Comparison of ENCODE assay signal across 26 cellular contexts in the genomic region with DNA sequence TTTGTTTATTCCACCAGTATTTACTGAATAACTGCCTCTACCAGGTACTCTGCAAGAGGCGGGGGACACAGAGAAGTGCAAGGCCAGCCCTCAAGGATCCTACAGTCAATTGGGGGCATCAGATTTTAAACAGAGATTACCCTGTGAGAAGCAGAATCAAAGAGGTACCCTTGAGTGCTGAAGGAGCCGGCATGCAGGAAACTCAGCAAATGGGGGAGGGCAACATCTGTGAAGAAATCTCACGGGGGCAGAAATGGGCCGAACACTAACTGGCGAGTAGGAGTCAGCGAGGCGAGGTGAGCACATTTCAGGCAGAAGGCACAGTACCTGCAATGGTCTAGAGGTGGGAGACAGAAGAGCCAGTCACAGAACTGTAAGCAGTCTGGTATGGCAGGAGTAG. TPM values are rescaled to one million over a fixed set of nuclear protein-coding genes. Genes with fewer than 3 reads are reported as not detected.
A peak's percentile ranks its signal among the peaks of the same experiment; 100 is the strongest.
DNase-seq lines count a peak whose midpoint lies in the region; ATAC-seq and TF ChIP-seq lines count a peak whose summit lies in the region.
"Had no signal": no experiment of that assay in that cellular context is flagged by ENCODE, and none has a peak within 500 bp of the region (broad histone marks: within the 10 kb centered on the region; RNA-seq: fewer than 3 reads in every experiment).

No MANE protein-coding gene starts in this region.

- H3K9me3 ChIP-seq in Karpas-422 (ENCODE audit: low read length), result no peaks in the 10 kb centered on the region
- H3K9me3 ChIP-seq: right lobe of liver had no signal

- no peaks in the 10 kb centered on the region for H3K36me3 ChIP-seq in Karpas-422 (ENCODE audit: insufficient read depth, low read length)
- H3K36me3 ChIP-seq: right lobe of liver had no signal

- POLR2A ChIA-PET in activated CD4-positive, alpha-beta T cell treated with anti-CD3 and anti-CD28 coated beads, Interleukin-2, amount 10 ng/mL, durations not matched to agents 7 days and 5 days (lab: Charles Lee), result no interaction called here

- H3K9me2 ChIP-seq in Karpas-422 (replicated peaks; ENCODE audit: insufficient read depth, low read length), result no peaks in the 10 kb centered on the region

- no peaks in the 10 kb centered on the region for H4K20me1 ChIP-seq in Karpas-422 (ENCODE audit: insufficient read depth, low read depth, low read length)

- no peaks in the 10 kb centered on the region for H3K79me2 ChIP-seq in Karpas-422 (ENCODE audit: low read length)
- H3K79me2 ChIP-seq: parathyroid adenoma had no signal

- H3K4me3 ChIP-seq in Karpas-422 (ENCODE audit: low read length), result no peak overlapping the region
- H3K4me3 ChIP-seq: right lobe of liver had no signal

- H3K9ac ChIP-seq in Karpas-422 (ENCODE audit: low read length), result no peak overlapping the region
- H3K9ac ChIP-seq: parathyroid adenoma had no signal

- H3K27ac ChIP-seq in Karpas-422 (ENCODE audit: low read length) (0 out of 2 replicates have a peak overlapping the region, but pooled peaks have one; percentile 20), substantia nigra (ENCODE audit: low read depth, low read length, poor library complexity, severe bottlenecking) (peak overlapping the region; percentile 63)
- H3K27ac ChIP-seq: parathyroid adenoma, right lobe of liver had no signal

- peaks cover 38% of the 10 kb centered on the region for H3K4me1 Mint-ChIP-seq in activated CD4-positive, alpha-beta T cell treated with anti-CD3 and anti-CD28 coated beads, Interleukin-2, amount 10 ng/mL, durations not matched to agents 7 days and 5 days
- peaks cover 20 to 36% of the 10 kb centered on the region in 2 donors for H3K4me1 Mint-ChIP-seq in effector memory CD8-positive, alpha-beta T cell (ENCODE audit: low read depth in 2 of 2)

- H3K9me3 Mint-ChIP-seq in activated CD4-positive, alpha-beta T cell treated with anti-CD3 and anti-CD28 coated beads, Interleukin-2, amount 10 ng/mL, durations not matched to agents 7 days and 5 days, result no peaks in the 10 kb centered on the region
- no peaks in the 10 kb centered on the region for H3K9me3 Mint-ChIP-seq in effector memory CD8-positive, alpha-beta T cell
- H3K9me3 Mint-ChIP-seq: activated CD4-positive, alpha-beta T cell treated with anti-CD3 and anti-CD28 coated beads, Interleukin-2, amount 10 ng/mL, durations not matched to agents 24 days and 14 days; CD14-positive monocyte; nephron progenitor cell had no signal

- H3K4me2 ChIP-seq in Karpas-422 (ENCODE audit: low read depth, low read length, poor library complexity, severe bottlenecking), result peak overlapping the region; percentile 18

- no peak overlapping the region for H3K4me3 Mint-ChIP-seq in activated CD4-positive, alpha-beta T cell treated with anti-CD3 and anti-CD28 coated beads, Interleukin-2, amount 10 ng/mL, durations not matched to agents 7 days and 5 days
- H3K4me3 Mint-ChIP-seq in effector memory CD8-positive, alpha-beta T cell, result no peak overlapping the region
- H3K4me3 Mint-ChIP-seq: activated CD4-positive, alpha-beta T cell treated with anti-CD3 and anti-CD28 coated beads, Interleukin-2, amount 10 ng/mL, durations not matched to agents 24 days and 14 days; CD14-positive monocyte; nephron progenitor cell had no signal

- peaks cover 35% of the 10 kb centered on the region for H3K4me1 ChIP-seq in Karpas-422 (ENCODE audit: low read length)
- H3K4me1 ChIP-seq: right lobe of liver had no signal

- CTCF ChIA-PET in activated CD4-positive, alpha-beta T cell treated with anti-CD3 and anti-CD28 coated beads, Interleukin-2, amount 10 ng/mL, durations not matched to agents 7 days and 5 days (lab: Charles Lee), result interaction anchor here (0.9 to 2.6 kb wide), 3 partner anchors 10 to 15 kb away, joined by 3 to 7 read pairs (median 3); no protein-coding TSS in a partner anchor

- no peaks in the 10 kb centered on the region for H3K27me3 Mint-ChIP-seq in activated CD4-positive, alpha-beta T cell treated with anti-CD3 and anti-CD28 coated beads, Interleukin-2, amount 10 ng/mL, durations not matched to agents 7 days and 5 days
- H3K27me3 Mint-ChIP-seq in effector memory CD8-positive, alpha-beta T cell, result no peaks in the 10 kb centered on the region
- H3K27me3 Mint-ChIP-seq: activated CD4-positive, alpha-beta T cell treated with anti-CD3 and anti-CD28 coated beads, Interleukin-2, amount 10 ng/mL, durations not matched to agents 24 days and 14 days had no signal

- H3K27me3 ChIP-seq in Karpas-422 (ENCODE audit: low read length), result no peaks in the 10 kb centered on the region
- H3K27me3 ChIP-seq: right lobe of liver had no signal

- no peak for ATAC-seq in effector memory CD8-positive, alpha-beta T cell (replicated peaks)
- no peak for ATAC-seq in SK-N-SH treated with all-trans-retinoic acid at 6 μM for 48 hours
- ATAC-seq: right lobe of liver had no signal

- no peak overlapping the region for H2AFZ ChIP-seq in Karpas-422 (ENCODE audit: low read length)
- H2AFZ ChIP-seq: parathyroid adenoma had no signal

- peak overlapping the region; percentile 44 for H3K27ac Mint-ChIP-seq in activated CD4-positive, alpha-beta T cell treated with anti-CD3 and anti-CD28 coated beads, Interleukin-2, amount 10 ng/mL, durations not matched to agents 7 days and 5 days
- H3K27ac Mint-ChIP-seq in effector memory CD8-positive, alpha-beta T cell, result peak overlapping the region; percentile 5 to 64
- H3K27ac Mint-ChIP-seq: activated CD4-positive, alpha-beta T cell treated with anti-CD3 and anti-CD28 coated beads, Interleukin-2, amount 10 ng/mL, durations not matched to agents 24 days and 14 days; nephron progenitor cell had no signal

- H3K36me3 Mint-ChIP-seq in activated CD4-positive, alpha-beta T cell treated with anti-CD3 and anti-CD28 coated beads, Interleukin-2, amount 10 ng/mL, durations not matched to agents 7 days and 5 days (ENCODE audit: low read depth), result peaks cover 32% of the 10 kb centered on the region
- peaks cover 10% of the 10 kb centered on the region for H3K36me3 Mint-ChIP-seq in effector memory CD8-positive, alpha-beta T cell (ENCODE audit: insufficient read depth)

- no peak for DNase-seq in activated CD4-positive, alpha-beta T cell treated with anti-CD3 and anti-CD28 coated beads, Interleukin-2, amount 10 ng/mL, durations not matched to agents 7 days and 5 days
- no peak for DNase-seq in activated CD4-positive, alpha-beta T cell treated with anti-CD3 and anti-CD28 coated beads, Interleukin-2, amount 50 U/mL, for 4 hours
- DNase-seq in Karpas-422 (no peak), substantia nigra (lab: John Stamatoyannopoulos, UW) (no peak), H4 (ENCODE audit: low spot score) (no peak), DMS53 treated with DMSO at 0.1 percent for 48 hours (lab: John Stamatoyannopoulos, UW; ENCODE audit: unreplicated experiment) (no peak)
- no peak for DNase-seq in effector memory CD8-positive, alpha-beta T cell
- DNase-seq: activated CD4-positive, alpha-beta T cell treated with anti-CD3 and anti-CD28 coated beads, Interleukin-2, amount 10 ng/mL, durations not matched to agents 24 days and 14 days; activated naive CD4-positive, alpha-beta T cell; effector CD8-positive, alpha-beta T cell; GOT3; mesenchymal stem cell; NCI-H2081 treated with DMSO at 0.1 percent for 48 hours; NCI-H774; nephron progenitor cell; OCI-M1; right lobe of liver; SHP77; stimulated activated CD4-positive, alpha-beta T cell treated with anti-CD3 and anti-CD28 coated beads, Interleukin-15, amount 100 ng/mL, for 24 hours had no signal

TF ChIP-seq in SK-N-SH treated with all-trans-retinoic acid at 6 μM for 48 hours, 23 proteins besides CTCF, POLR2A, EP300 and RAD21:
- TF ChIP-seq ZFP3 (CRISPR knock-in tag; IDR thresholded peaks at IDR 0.05), result no peak
- TF ChIP-seq, protein P1, sequence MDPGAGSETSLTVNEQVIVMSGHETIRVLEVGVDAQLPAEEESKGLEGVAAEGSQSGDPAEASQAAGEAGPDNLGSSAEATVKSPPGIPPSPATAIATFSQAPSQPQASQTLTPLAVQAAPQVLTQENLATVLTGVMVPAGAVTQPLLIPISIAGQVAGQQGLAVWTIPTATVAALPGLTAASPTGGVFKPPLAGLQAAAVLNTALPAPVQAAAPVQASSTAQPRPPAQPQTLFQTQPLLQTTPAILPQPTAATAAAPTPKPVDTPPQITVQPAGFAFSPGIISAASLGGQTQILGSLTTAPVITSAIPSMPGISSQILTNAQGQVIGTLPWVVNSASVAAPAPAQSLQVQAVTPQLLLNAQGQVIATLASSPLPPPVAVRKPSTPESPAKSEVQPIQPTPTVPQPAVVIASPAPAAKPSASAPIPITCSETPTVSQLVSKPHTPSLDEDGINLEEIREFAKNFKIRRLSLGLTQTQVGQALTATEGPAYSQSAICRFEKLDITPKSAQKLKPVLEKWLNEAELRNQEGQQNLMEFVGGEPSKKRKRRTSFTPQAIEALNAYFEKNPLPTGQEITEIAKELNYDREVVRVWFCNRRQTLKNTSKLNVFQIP (CRISPR knock-in tag; IDR thresholded peaks at IDR 0.05; ENCODE audit: borderline replicate concordance, low read depth), result no peak
- TF ChIP-seq ZC3H10 (CRISPR knock-in tag; IDR thresholded peaks at IDR 0.05), result no peak
TF ChIP-seq in SK-N-SH treated with all-trans-retinoic acid at 6 μM for 48 hours: peak in this region for 0.

RNA-seq across cellular contexts. Expression of a gene that starts 9.0 kb away (rescaled TPM):
- 10 to 100 TPM; 17.5 to 18.9 TPM for total RNA-seq in activated CD4-positive, alpha-beta T cell treated with anti-CD3 and anti-CD28 coated beads, Interleukin-2, amount 10 ng/mL, durations not matched to agents 7 days and 5 days
- 9.1 and 9.6 TPM in 2 replicates for total RNA-seq in Karpas-422 (2014; rRNA removed; shearing (Covaris generic); ENCODE audit: low replicate concordance)
- total RNA-seq in H4 (2014; rRNA removed; shearing (Covaris generic)), result 0.06 TPM in 1 of 2 replicates, not detected in the other

RNA-seq across cellular contexts. Expression of a gene that starts 35.7 kb away (rescaled TPM):
- not detected for total RNA-seq in activated CD4-positive, alpha-beta T cell treated with anti-CD3 and anti-CD28 coated beads, Interleukin-2, amount 10 ng/mL, durations not matched to agents 7 days and 5 days
- not detected in 2 replicates for total RNA-seq in Karpas-422 (2014; rRNA removed; shearing (Covaris generic); ENCODE audit: low replicate concordance)
- total RNA-seq in H4 (2014; rRNA removed; shearing (Covaris generic)), result not detected in 2 replicates
- total RNA-seq: A673; activated CD4-positive, alpha-beta T cell treated with anti-CD3 and anti-CD28 coated beads, Interleukin-2, amount 10 ng/mL, durations not matched to agents 24 days and 14 days; cerebellum; glomerular endothelial cell; right lobe of liver; temporal lobe had no signal

RNA-seq across cellular contexts. Expression of a gene that starts 42.5 kb away (rescaled TPM):
- 1 to 10 TPM; 2.9 to 4.4 TPM for total RNA-seq in activated CD4-positive, alpha-beta T cell treated with anti-CD3 and anti-CD28 coated beads, Interleukin-2, amount 10 ng/mL, durations not matched to agents 7 days and 5 days
- total RNA-seq in Karpas-422 (2014; rRNA removed; shearing (Covaris generic); ENCODE audit: low replicate concordance), result 0.43 and 9.1 TPM in 2 replicates
- total RNA-seq in H4 (2014; rRNA removed; shearing (Covaris generic)), result 2.1 and 2.6 TPM in 2 replicates

RNA-seq across cellular contexts. Expression of a gene that starts 58.2 kb away (rescaled TPM):
- 100 to 1,000 TPM; 200 to 226 TPM for total RNA-seq in activated CD4-positive, alpha-beta T cell treated with anti-CD3 and anti-CD28 coated beads, Interleukin-2, amount 10 ng/mL, durations not matched to agents 7 days and 5 days
- 5.5 and 10.0 TPM in 2 replicates for total RNA-seq in Karpas-422 (2014; rRNA removed; shearing (Covaris generic); ENCODE audit: low replicate concordance)
- total RNA-seq in H4 (2014; rRNA removed; shearing (Covaris generic)), result not detected in 2 replicates
- total RNA-seq: A673, glomerular endothelial cell had no signal
